In genomic region chr5:81851481-81852178, GRCh38 we compare ENCODE assay signal across 1 cellular context.
TF ChIP-seq lines count a peak whose summit lies in the region.

No MANE protein-coding gene starts in this region.

TF ChIP-seq in K562, 482 proteins besides CTCF, POLR2A, EP300 and RAD21 (continued from another document and continues in another):
- TF ChIP-seq TEAD4 (IDR thresholded peaks at IDR 0.05; ENCODE audit: low read length) = peak; percentile 72
- no peak for TF ChIP-seq TEAD4 (CRISPR knock-in tag; IDR thresholded peaks at IDR 0.05; ENCODE audit: borderline replicate concordance)
- no peak for TF ChIP-seq ZNF232 (CRISPR knock-in tag; IDR thresholded peaks at IDR 0.05)
- no peak for TF ChIP-seq STAT6 (CRISPR knock-in tag; IDR thresholded peaks at IDR 0.05)
- peak; percentile 92 for TF ChIP-seq RBM25 (IDR thresholded peaks at IDR 0.05; ENCODE audit: low read depth, low read length, severe bottlenecking)
- no peak for TF ChIP-seq SRSF3 (IDR thresholded peaks at IDR 0.05; ENCODE audit: insufficient read depth, low read length)
- no peak for TF ChIP-seq MCM5 (IDR thresholded peaks at IDR 0.05; ENCODE audit: low read depth)
- TF ChIP-seq HNRNPH1 (optimal IDR thresholded peaks at IDR 0.05; ENCODE audit: low read depth, low read length) = no peak
- TF ChIP-seq MED1 (CRISPR knock-in tag; IDR thresholded peaks at IDR 0.05; ENCODE audit: borderline replicate concordance) = no peak
- no peak; a peak in 1 of 4 replicates for TF ChIP-seq KDM4B (IDR thresholded peaks at IDR 0.05; ENCODE audit: borderline replicate concordance in 2 of 2, low read depth in 1 of 2)
- no peak for TF ChIP-seq CHD4 (IDR thresholded peaks at IDR 0.05; ENCODE audit: insufficient read depth, insufficient replicate concordance, low read depth, low read length, poor library complexity, severe bottlenecking)
- peak; percentile 94 for TF ChIP-seq ELF1 (tag; IDR thresholded peaks at IDR 0.05)
- no peak for TF ChIP-seq BDP1 (IDR thresholded peaks at IDR 0.05; ENCODE audit: insufficient read depth, insufficient read length)
- no peak for TF ChIP-seq ZC3H8 (IDR thresholded peaks at IDR 0.05)
- no peak for TF ChIP-seq CEBPG (CRISPR knock-in tag; IDR thresholded peaks at IDR 0.05)
- no peak for TF ChIP-seq CEBPG (tag; conservative IDR thresholded peaks at IDR 0.05 in 1 of 2, IDR thresholded peaks at IDR 0.05 in 1 of 2)
- TF ChIP-seq ARHGAP35 (IDR thresholded peaks at IDR 0.05; ENCODE audit: partially characterized antibody) = no peak
- TF ChIP-seq REST (CRISPR knock-in tag; IDR thresholded peaks at IDR 0.05; ENCODE audit: low read depth) = 0 out of 2 replicates have a peak, but pooled peaks have one; percentile 24
- TF ChIP-seq CBX3 (IDR thresholded peaks at IDR 0.05; ENCODE audit: borderline replicate concordance in 1 of 2, low read length in 2 of 2) = peak in 1 of 2 experiments; percentile 85; a peak in 1 of 3 replicates
- no peak for TF ChIP-seq THAP7 (CRISPR knock-in tag; IDR thresholded peaks at IDR 0.05)
- TF ChIP-seq ZBTB49 (CRISPR knock-in tag; IDR thresholded peaks at IDR 0.05; ENCODE audit: borderline replicate concordance) = no peak
- no peak for TF ChIP-seq NFE2 (IDR thresholded peaks at IDR 0.05; ENCODE audit: low read depth)
- TF ChIP-seq ZNF717 (CRISPR knock-in tag; IDR thresholded peaks at IDR 0.05) = no peak
- no peak for TF ChIP-seq TCFL5 (CRISPR knock-in tag; conservative IDR thresholded peaks at IDR 0.05)
- peak; percentile 72 for TF ChIP-seq ZNF384 (IDR thresholded peaks at IDR 0.05; ENCODE audit: low read depth, low read length)
- peak; percentile 86 for TF ChIP-seq CHAMP1 (IDR thresholded peaks at IDR 0.05)
- peak; percentile 60 for TF ChIP-seq RBM22 (IDR thresholded peaks at IDR 0.05; ENCODE audit: low read depth, low read length, poor library complexity, severe bottlenecking)
- TF ChIP-seq CEBPZ (IDR thresholded peaks at IDR 0.05; ENCODE audit: borderline replicate concordance, low read depth, low read length) = no peak
- peak; percentile 80 for TF ChIP-seq TAF9B (IDR thresholded peaks at IDR 0.05; ENCODE audit: partially characterized antibody)
- no peak for TF ChIP-seq GTF2F1 (IDR thresholded peaks at IDR 0.05; ENCODE audit: low read depth, low read length)
- TF ChIP-seq NCOA4 (IDR thresholded peaks at IDR 0.05; ENCODE audit: partially characterized antibody) = no peak
- peak; percentile 78 for TF ChIP-seq MBD2 (IDR thresholded peaks at IDR 0.05; ENCODE audit: borderline replicate concordance, low read depth)
- no peak for TF ChIP-seq TCF3 (CRISPR knock-in tag; IDR thresholded peaks at IDR 0.05)
- no peak for TF ChIP-seq ETS2 (tag; IDR thresholded peaks at IDR 0.05; ENCODE audit: borderline replicate concordance, poor library complexity, severe bottlenecking)
- peak; percentile 12; the same call in 1 of the 2 replicates for TF ChIP-seq ZNF263 (CRISPR knock-in tag; IDR thresholded peaks at IDR 0.05; ENCODE audit: borderline replicate concordance)
- no peak for TF ChIP-seq ZNF668 (CRISPR knock-in tag; IDR thresholded peaks at IDR 0.05)
- peak in 1 of 2 experiments; percentile 64; a peak in 2 of 4 replicates for TF ChIP-seq KDM1A (IDR thresholded peaks at IDR 0.05)
- no peak; the same call in 1 of the 2 replicates for TF ChIP-seq BRD4 (IDR thresholded peaks at IDR 0.05)
- TF ChIP-seq ATF4 (CRISPR knock-in tag; IDR thresholded peaks at IDR 0.05) = peak; percentile 73
- TF ChIP-seq U2AF1 (optimal IDR thresholded peaks at IDR 0.05; ENCODE audit: low read depth, low read length) = no peak
- TF ChIP-seq HMG20A (CRISPR knock-in tag; conservative IDR thresholded peaks at IDR 0.05) = no peak
- no peak for TF ChIP-seq RFX7 (CRISPR knock-in tag; IDR thresholded peaks at IDR 0.05)
- TF ChIP-seq NKRF (IDR thresholded peaks at IDR 0.05; ENCODE audit: borderline replicate concordance) = 0 out of 2 replicates have a peak, but pooled peaks have one; percentile 33
- peak; percentile 53; the same call in 1 of the 2 replicates for TF ChIP-seq ESRRA (IDR thresholded peaks at IDR 0.05; ENCODE audit: borderline replicate concordance, low read depth)
- no peak for TF ChIP-seq PHB2 (IDR thresholded peaks at IDR 0.05; ENCODE audit: low read depth)
- peak; percentile 99 for TF ChIP-seq SRSF1 (IDR thresholded peaks at IDR 0.05; ENCODE audit: low read depth, low read length)
- TF ChIP-seq ZNF445 (CRISPR knock-in tag; IDR thresholded peaks at IDR 0.05; ENCODE audit: low read depth) = no peak
- TF ChIP-seq CBFB (CRISPR knock-in tag; IDR thresholded peaks at IDR 0.05) = 0 out of 2 replicates have a peak, but pooled peaks have one; percentile 63
- peak; percentile 33 to 49; a peak in 2 of 4 replicates for TF ChIP-seq NRF1 (conservative IDR thresholded peaks at IDR 0.05 in 1 of 2, IDR thresholded peaks at IDR 0.05 in 1 of 2)
- TF ChIP-seq PYGO2 (tag; IDR thresholded peaks at IDR 0.05) = no peak
